In the genomic region with DNA sequence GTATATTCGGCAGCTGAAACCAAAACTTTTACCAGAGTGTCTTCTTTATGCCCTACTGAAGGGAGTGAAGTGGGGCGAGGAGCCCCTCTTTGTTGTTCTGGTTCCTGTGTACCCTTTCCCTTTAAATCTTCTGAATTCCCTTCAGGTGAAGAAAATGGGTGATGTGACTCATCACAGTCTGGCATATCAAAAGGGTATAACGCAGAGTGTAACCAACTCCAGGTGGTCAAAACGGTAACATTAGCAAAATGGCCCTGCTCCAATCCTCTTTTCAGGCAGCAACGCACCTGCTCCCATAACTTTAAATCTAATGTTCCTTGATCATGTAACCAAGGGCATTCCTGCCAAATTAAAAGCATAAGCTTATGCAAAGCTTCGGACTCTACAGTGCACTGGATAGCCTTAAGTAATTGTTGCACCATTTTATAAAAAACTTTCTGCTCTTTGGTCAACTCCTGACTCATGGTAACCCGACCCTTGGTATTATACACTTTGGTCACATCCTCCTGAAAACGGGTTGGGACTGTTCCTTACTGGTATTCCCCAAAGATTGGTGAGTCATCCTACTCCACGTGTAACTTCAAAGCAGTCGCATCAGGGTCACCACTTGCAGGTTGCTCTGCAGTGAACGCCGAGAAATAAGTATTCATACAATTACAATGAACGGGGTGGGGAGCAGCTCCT, we compare ENCODE assay signal across 17 cellular contexts.
DNase-seq lines count a peak whose midpoint lies in the region; ATAC-seq and TF ChIP-seq lines count a peak whose summit lies in the region.
"Had no signal": no experiment of that assay in that cellular context is flagged by ENCODE, and none has a peak within 500 bp of the region (broad histone marks: within the 10 kb centered on the region; RNA-seq: fewer than 3 reads in every experiment).

No MANE protein-coding gene starts in this region.

- peak overlapping the region; percentile 78 for H3K4me2 ChIP-seq in PC-3 (ENCODE audit: low read length)

- ATAC-seq in PC-3 (peak; percentile 96), HG02938 (IDR thresholded peaks at IDR 0.05; ENCODE audit: unreplicated experiment) (no peak)
- ATAC-seq: gastroesophageal sphincter, sciatic nerve had no signal

- H3K36me3 ChIP-seq in BJ (ENCODE audit: control insufficient read depth, insufficient read depth, low read length) (no peaks in the 10 kb centered on the region), PC-3 (ENCODE audit: low read depth, low read length) (peaks cover 10% of the 10 kb centered on the region; the same call in 1 of the 2 replicates)
- H3K36me3 ChIP-seq: gastroesophageal sphincter had no signal

- H3K27ac ChIP-seq in PC-3 (ENCODE audit: low read length): peak overlapping the region; percentile 89
- H3K27ac ChIP-seq: gastroesophageal sphincter had no signal

- H2AFZ ChIP-seq in PC-3 (ENCODE audit: low read length): peak overlapping the region; percentile 83

- H3K9ac ChIP-seq in PC-3 (ENCODE audit: low read length): peak overlapping the region; percentile 20; the same call in 1 of the 2 replicates

- H3K4me3 ChIP-seq in BJ (ENCODE audit: low read depth, low read length) (no peak overlapping the region), PC-3 (ENCODE audit: low read length) (peak overlapping the region; percentile 53)
- H3K4me3 ChIP-seq: gastroesophageal sphincter had no signal

- H4K20me1 ChIP-seq in PC-3 (ENCODE audit: low read length): no peaks in the 10 kb centered on the region

- H3K79me2 ChIP-seq in PC-3 (ENCODE audit: low read length): no peaks in the 10 kb centered on the region

- TF ChIP-seq CTCF in BJ (IDR thresholded peaks at IDR 0.05; ENCODE audit: insufficient read depth, low read depth, low read length): no peak
- TF ChIP-seq CTCF in PC-3 (conservative IDR thresholded peaks at IDR 0.05; ENCODE audit: low read depth, low read length): no peak

- H3F3A ChIP-seq in PC-3 (ENCODE audit: low read length, unreplicated experiment): peaks cover 3% of the 10 kb centered on the region

- CTCF ChIA-PET in BJ (lab: Yijun Ruan, JAX) (no interaction called here), PC-3 (lab: Charles Lee) (no interaction called here)

- H3K9me2 ChIP-seq in PC-3 (replicated peaks; ENCODE audit: low read length): no peaks in the 10 kb centered on the region

- no peaks in the 10 kb centered on the region for H3K27me3 ChIP-seq in BJ (ENCODE audit: control insufficient read depth, insufficient read depth, low read length)
- no peaks in the 10 kb centered on the region for H3K27me3 ChIP-seq in PC-3 (ENCODE audit: low read length)
- H3K27me3 ChIP-seq: gastroesophageal sphincter had no signal

- DNase-seq in BJ (ENCODE audit: low read depth) (peak; percentile 9), HCEC 1CT (peak; percentile 59), PC-3 (peak; percentile 96), fibroblast of gingiva (ENCODE audit: low read depth) (peak; percentile 39), NOMO-1 (lab: John Stamatoyannopoulos, UW; ENCODE audit: unreplicated experiment in 2 of 2) (no peak), SKM-1 treated with dmso at 0.1 percent for 144 hours (lab: John Stamatoyannopoulos, UW; ENCODE audit: unreplicated experiment) (no peak)
- no peak for DNase-seq in activated CD4-positive, alpha-beta T cell treated with anti-CD3 and anti-CD28 coated beads for 48 hours
- DNase-seq: activated CD4-positive, alpha-beta T cell treated with anti-CD3 and anti-CD28 coated beads, Interleukin-2, amount 10 ng/mL, durations not matched to agents 24 days and 14 days; activated CD8-positive, alpha-beta memory T cell treated with anti-CD3 and anti-CD28 coated beads, Interleukin-2, amount 50 U/mL, for 4 hours; activated gamma-delta T cell treated with Interleukin-2 at 50 U/mL for 16 hours; CD4-positive, alpha-beta T cell; GF-D8; NCI-H146; T-helper 9 cell had no signal

- intact Hi-C loops in PC-3 (cut with micrococcal nuclease): no loop called here

- POLR2A ChIA-PET in BJ (lab: Charles Lee): no interaction called here
- POLR2A ChIA-PET in PC-3 (lab: Charles Lee; ENCODE audit: unreplicated experiment): no interaction called here

- H3K4me1 ChIP-seq in PC-3 (ENCODE audit: insufficient read depth, low read length): peaks cover 22% of the 10 kb centered on the region
- H3K4me1 ChIP-seq: gastroesophageal sphincter had no signal

- no TSS peak for BruUV-seq in PC-3 (replicated peaks; lab: Mats Ljungman, UMichigan)

- H3K9me3 ChIP-seq in PC-3 (ENCODE audit: low read length): 0 out of 2 replicates have a peak, but pooled peaks cover 9% of the 10 kb centered on the region

Comparison
In these comparisons a context has a peak if more than half of its experiments do, and no peak if none do; other contexts are left out.
1. DNase-seq: peak in BJ (single experiment), HCEC 1CT (single experiment), PC-3 (single experiment) and fibroblast of gingiva (single experiment); none in NOMO-1 (0 of 2), activated CD4-positive, alpha-beta T cell treated with anti-CD3 and anti-CD28 coated beads for 48 hours (single experiment) and SKM-1 treated with dmso at 0.1 percent for 144 hours (single experiment).